ENCODE assay signal across 16 cellular contexts in the genomic region with DNA sequence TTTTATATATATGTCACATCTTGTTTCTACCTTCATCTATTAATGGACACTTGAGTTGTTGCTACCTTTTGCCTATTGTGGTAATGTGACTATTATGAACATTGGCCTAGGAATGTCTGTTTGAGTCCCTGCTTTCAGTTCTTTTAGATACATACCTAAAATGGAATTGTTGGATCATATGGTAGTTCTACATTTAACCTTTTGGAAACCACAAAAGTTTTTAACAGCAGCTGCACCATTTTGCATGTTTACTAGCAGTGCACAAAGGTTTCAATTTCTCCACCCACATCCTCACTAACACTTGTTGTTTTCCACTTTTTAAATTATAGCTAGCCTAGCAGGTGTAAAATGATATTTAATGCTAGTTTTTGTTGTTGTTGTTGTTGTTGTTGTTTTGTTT.
DNase-seq lines count a peak whose midpoint lies in the region; ATAC-seq and TF ChIP-seq lines count a peak whose summit lies in the region.
"Had no signal": no experiment of that assay in that cellular context is flagged by ENCODE, and none has a peak within 500 bp of the region (broad histone marks: within the 10 kb centered on the region; RNA-seq: fewer than 3 reads in every experiment).

No MANE protein-coding gene starts in this region.

- POLR2A ChIA-PET in naive thymus-derived CD8-positive, alpha-beta T cell (lab: Charles Lee): no interaction called here

- no peak for TF ChIP-seq POLR2A in GM18505 (IDR thresholded peaks at IDR 0.05; ENCODE audit: borderline replicate concordance, extremely low read depth, insufficient read depth, insufficient read length)

- H3K36me3 Mint-ChIP-seq in natural killer cell treated with Interleukin-12 subunit alpha and Interleukin-12 subunit beta and Interleukin-15 and Interleukin-18, amount 100 ng/mL, for 72 hours: no peaks in the 10 kb centered on the region
- H3K36me3 Mint-ChIP-seq in naive thymus-derived CD8-positive, alpha-beta T cell: peaks cover 0 to 10% (median 3%) of the 10 kb centered on the region in 3 donors
- H3K36me3 Mint-ChIP-seq: natural killer cell, WTC11 had no signal

- no peaks in the 10 kb centered on the region for H3K9me3 Mint-ChIP-seq in natural killer cell treated with Interleukin-12 subunit alpha and Interleukin-12 subunit beta and Interleukin-15 and Interleukin-18, amount 100 ng/mL, for 72 hours
- H3K9me3 Mint-ChIP-seq in naive thymus-derived CD8-positive, alpha-beta T cell: peaks cover 0 to 1% (median 0%) of the 10 kb centered on the region in 9 donors
- H3K9me3 Mint-ChIP-seq: natural killer cell, WTC11 had no signal

- ATAC-seq in GM18505 (IDR thresholded peaks at IDR 0.05; ENCODE audit: unreplicated experiment) (peak; percentile 50), GM19467 (IDR thresholded peaks at IDR 0.05; ENCODE audit: unreplicated experiment) (peak; percentile 58), HG02885 (IDR thresholded peaks at IDR 0.05; ENCODE audit: poor library complexity, unreplicated experiment) (peak; percentile 63), HG03565 (IDR thresholded peaks at IDR 0.05; ENCODE audit: unreplicated experiment) (peak; percentile 59)
- ATAC-seq in natural killer cell treated with Interleukin-12 subunit alpha and Interleukin-12 subunit beta and Interleukin-15 and Interleukin-18, amount 100 ng/mL, for 72 hours: no peak
- ATAC-seq in naive thymus-derived CD8-positive, alpha-beta T cell: no peak
- ATAC-seq: natural killer cell, right lobe of liver, WTC11 had no signal

- no peaks in the 10 kb centered on the region for H3K27me3 Mint-ChIP-seq in natural killer cell treated with Interleukin-12 subunit alpha and Interleukin-12 subunit beta and Interleukin-15 and Interleukin-18, amount 100 ng/mL, for 72 hours
- H3K27me3 Mint-ChIP-seq in naive thymus-derived CD8-positive, alpha-beta T cell: no peaks in the 10 kb centered on the region

- no peak overlapping the region for H3K4me3 Mint-ChIP-seq in natural killer cell treated with Interleukin-12 subunit alpha and Interleukin-12 subunit beta and Interleukin-15 and Interleukin-18, amount 100 ng/mL, for 72 hours
- H3K4me3 Mint-ChIP-seq in naive thymus-derived CD8-positive, alpha-beta T cell: no peak overlapping the region
- H3K4me3 Mint-ChIP-seq: natural killer cell, WTC11 had no signal

- peaks cover 32 to 38% of the 10 kb centered on the region in 2 donors for H3K4me1 Mint-ChIP-seq in natural killer cell treated with Interleukin-12 subunit alpha and Interleukin-12 subunit beta and Interleukin-15 and Interleukin-18, amount 100 ng/mL, for 72 hours (ENCODE audit: low read depth in 2 of 2)
- H3K4me1 Mint-ChIP-seq in naive thymus-derived CD8-positive, alpha-beta T cell: peaks cover 6 to 25% (median 12%) of the 10 kb centered on the region in 4 donors
- H3K4me1 Mint-ChIP-seq: WTC11 had no signal

- H3K27ac Mint-ChIP-seq in natural killer cell treated with Interleukin-12 subunit alpha and Interleukin-12 subunit beta and Interleukin-15 and Interleukin-18, amount 100 ng/mL, for 72 hours: no peak overlapping the region
- no peak overlapping the region for H3K27ac Mint-ChIP-seq in naive thymus-derived CD8-positive, alpha-beta T cell
- H3K27ac Mint-ChIP-seq: natural killer cell, WTC11 had no signal

- DNase-seq in natural killer cell treated with Interleukin-12 subunit alpha and Interleukin-12 subunit beta and Interleukin-15 and Interleukin-18, amount 100 ng/mL, for 72 hours (ENCODE audit: low spot score): no peak
- DNase-seq in NOMO-1 treated with DMSO at 0.1 percent for 48 hours (lab: John Stamatoyannopoulos, UW; ENCODE audit: unreplicated experiment): no peak
- DNase-seq in naive thymus-derived CD8-positive, alpha-beta T cell: no peak
- no peak for DNase-seq in NCI-H187 treated with DMSO at 0.1 percent for 48 hours (lab: John Stamatoyannopoulos, UW)
- DNase-seq: activated T-cell treated with anti-CD3 and anti-CD28 coated beads for 4 hours, anterior cingulate cortex, DMS79 treated with DMSO at 0.1 percent for 48 hours, natural killer cell, NCI-H1417 treated with DMSO at 0.1 percent for 48 hours, right lobe of liver, SIG-M5 had no signal

Comparison
In these comparisons a context has a peak if more than half of its experiments do, and no peak if none do; other contexts are left out.
1. ATAC-seq: peak in GM18505 (single experiment), GM19467 (single experiment), HG02885 (single experiment) and HG03565 (single experiment); none in natural killer cell treated with Interleukin-12 subunit alpha and Interleukin-12 subunit beta and Interleukin-15 and Interleukin-18, amount 100 ng/mL, for 72 hours (0 of 2) and naive thymus-derived CD8-positive, alpha-beta T cell (0 of 2).